ENCODE assay signal across 1 cellular context in genomic region chr17:19507673-19508326, GRCh38.
A peak's percentile ranks its signal among the peaks of the same experiment; 100 is the strongest.
TF ChIP-seq lines count a peak whose summit lies in the region.

No MANE protein-coding gene starts in this region.

TF ChIP-seq in HepG2, 621 proteins besides CTCF, POLR2A, EP300 and RAD21 (continued from another document and continues in another):
- TF ChIP-seq SNAPC4 (CRISPR knock-in tag; IDR thresholded peaks at IDR 0.05) (no peak), ZNF772 (CRISPR knock-in tag; IDR thresholded peaks at IDR 0.05) (no peak; the same call in 1 of the 2 replicates), ZNF841 (CRISPR knock-in tag; IDR thresholded peaks at IDR 0.05; ENCODE audit: borderline replicate concordance) (no peak), ZKSCAN8 (CRISPR knock-in tag; IDR thresholded peaks at IDR 0.05; ENCODE audit: borderline replicate concordance) (0 out of 2 replicates have a peak, but pooled peaks have one; percentile 50), SPEN (CRISPR knock-in tag; IDR thresholded peaks at IDR 0.05; ENCODE audit: low read depth) (peak; percentile 47), MIER2 (CRISPR knock-in tag; IDR thresholded peaks at IDR 0.05) (0 out of 2 replicates have a peak, but pooled peaks have one; percentile 51), STAT6 (CRISPR knock-in tag; IDR thresholded peaks at IDR 0.05; ENCODE audit: borderline replicate concordance) (0 out of 2 replicates have a peak, but pooled peaks have one; percentile 46), MXD1 (CRISPR knock-in tag; IDR thresholded peaks at IDR 0.05) (no peak), IRF9 (CRISPR knock-in tag; IDR thresholded peaks at IDR 0.05; ENCODE audit: borderline replicate concordance) (no peak), SMARCC2 (IDR thresholded peaks at IDR 0.05) (no peak), NR1H2 (CRISPR knock-in tag; IDR thresholded peaks at IDR 0.05; ENCODE audit: borderline replicate concordance, low read depth) (no peak), ZBTB20 (CRISPR knock-in tag; IDR thresholded peaks at IDR 0.05; ENCODE audit: borderline replicate concordance, low read depth) (no peak), HOXA3 (CRISPR knock-in tag; IDR thresholded peaks at IDR 0.05) (peak; percentile 79), TP53 (CRISPR knock-in tag; conservative IDR thresholded peaks at IDR 0.05) (0 out of 2 replicates have a peak, but pooled peaks have one; percentile 60), FOXA3 (CRISPR knock-in tag; IDR thresholded peaks at IDR 0.05) (peak; percentile 60; the same call in 1 of the 2 replicates), TAF1 (CRISPR knock-in tag; IDR thresholded peaks at IDR 0.05) (0 out of 2 replicates have a peak, but pooled peaks have one; percentile 17), FOXC1 (CRISPR knock-in tag; IDR thresholded peaks at IDR 0.05; ENCODE audit: borderline replicate concordance) (no peak), BORCS8-MEF2B (CRISPR knock-in tag; IDR thresholded peaks at IDR 0.05) (peak; percentile 64; the same call in 1 of the 2 replicates), BHLHE40 (IDR thresholded peaks at IDR 0.05; ENCODE audit: low read length) (no peak), SRSF9 (IDR thresholded peaks at IDR 0.05; ENCODE audit: borderline replicate concordance, insufficient read depth, low read depth, low read length, poor library complexity, severe bottlenecking) (no peak), ZNF44 (CRISPR knock-in tag; IDR thresholded peaks at IDR 0.05) (0 out of 2 replicates have a peak, but pooled peaks have one; percentile 28), ZMYM4 (CRISPR knock-in tag; IDR thresholded peaks at IDR 0.05) (0 out of 2 replicates have a peak, but pooled peaks have one; percentile 19), CCDC6 (CRISPR knock-in tag; IDR thresholded peaks at IDR 0.05) (no peak), NCOA2 (CRISPR knock-in tag; IDR thresholded peaks at IDR 0.05) (no peak; the same call in 1 of the 2 replicates), GTF2F1 (IDR thresholded peaks at IDR 0.05; ENCODE audit: low read length) (no peak), ZNF678 (CRISPR knock-in tag; IDR thresholded peaks at IDR 0.05) (no peak), JUND (CRISPR knock-in tag; IDR thresholded peaks at IDR 0.05) (no peak), ZBTB8A (CRISPR knock-in tag; IDR thresholded peaks at IDR 0.05; ENCODE audit: borderline replicate concordance, low read depth) (no peak), ZNF512 (CRISPR knock-in tag; IDR thresholded peaks at IDR 0.05) (no peak), ZMYM3 (CRISPR knock-in tag; IDR thresholded peaks at IDR 0.05) (peak; percentile 65; the same call in 1 of the 2 replicates), ZNF879 (CRISPR knock-in tag; IDR thresholded peaks at IDR 0.05) (no peak), ZNF230 (CRISPR knock-in tag; IDR thresholded peaks at IDR 0.05) (0 out of 2 replicates have a peak, but pooled peaks have one; percentile 70), ZFX (CRISPR knock-in tag; IDR thresholded peaks at IDR 0.05; ENCODE audit: low read depth) (peak; percentile 50; the same call in 1 of the 2 replicates), ISX (CRISPR knock-in tag; conservative IDR thresholded peaks at IDR 0.05) (no peak), ZNF484 (CRISPR knock-in tag; IDR thresholded peaks at IDR 0.05; ENCODE audit: borderline replicate concordance, low read depth) (no peak), NCOA5 (CRISPR knock-in tag; IDR thresholded peaks at IDR 0.05) (no peak), SRSF1 (optimal IDR thresholded peaks at IDR 0.05; ENCODE audit: low read depth, low read length) (no peak), STAT5B (CRISPR knock-in tag; IDR thresholded peaks at IDR 0.05) (0 out of 2 replicates have a peak, but pooled peaks have one; percentile 53), FIP1L1 (IDR thresholded peaks at IDR 0.05; ENCODE audit: borderline replicate concordance, insufficient read depth, low read depth, low read length) (no peak), MAF1 (CRISPR knock-in tag; IDR thresholded peaks at IDR 0.05; ENCODE audit: borderline replicate concordance) (peak; percentile 98), ZNF282 (IDR thresholded peaks at IDR 0.05; ENCODE audit: partially characterized antibody) (no peak), TCF7L2 (IDR thresholded peaks at IDR 0.05; ENCODE audit: low read depth, low read length) (no peak), ZBTB39 (CRISPR knock-in tag; IDR thresholded peaks at IDR 0.05) (no peak), ZNF513 (CRISPR knock-in tag; conservative IDR thresholded peaks at IDR 0.05) (0 out of 2 replicates have a peak, but pooled peaks have one; percentile 63), CHD4 (IDR thresholded peaks at IDR 0.05; ENCODE audit: borderline replicate concordance, low read length) (no peak; the same call in 1 of the 2 replicates), GLI4 (CRISPR knock-in tag; IDR thresholded peaks at IDR 0.05; ENCODE audit: borderline replicate concordance) (no peak), MAX (IDR thresholded peaks at IDR 0.05) (peak; percentile 84), ZBTB38 (CRISPR knock-in tag; IDR thresholded peaks at IDR 0.05) (no peak), RARA (CRISPR knock-in tag; IDR thresholded peaks at IDR 0.05) (peak; percentile 61; the same call in 1 of the 2 replicates), TBX2 (CRISPR knock-in tag; IDR thresholded peaks at IDR 0.05; ENCODE audit: borderline replicate concordance) (peak; percentile 59; the same call in 1 of the 2 replicates), GTF3A (CRISPR knock-in tag; conservative IDR thresholded peaks at IDR 0.05) (no peak), ZNF333 (CRISPR knock-in tag; IDR thresholded peaks at IDR 0.05; ENCODE audit: borderline replicate concordance) (no peak), AGO2 (optimal IDR thresholded peaks at IDR 0.05; ENCODE audit: low read depth, low read length) (no peak), HDAC2 (CRISPR knock-in tag; IDR thresholded peaks at IDR 0.05) (peak; percentile 72; the same call in 1 of the 2 replicates), MTERF4 (CRISPR knock-in tag; IDR thresholded peaks at IDR 0.05) (no peak)
